ENCODE assay signal across 3 cellular contexts in the genomic region with DNA sequence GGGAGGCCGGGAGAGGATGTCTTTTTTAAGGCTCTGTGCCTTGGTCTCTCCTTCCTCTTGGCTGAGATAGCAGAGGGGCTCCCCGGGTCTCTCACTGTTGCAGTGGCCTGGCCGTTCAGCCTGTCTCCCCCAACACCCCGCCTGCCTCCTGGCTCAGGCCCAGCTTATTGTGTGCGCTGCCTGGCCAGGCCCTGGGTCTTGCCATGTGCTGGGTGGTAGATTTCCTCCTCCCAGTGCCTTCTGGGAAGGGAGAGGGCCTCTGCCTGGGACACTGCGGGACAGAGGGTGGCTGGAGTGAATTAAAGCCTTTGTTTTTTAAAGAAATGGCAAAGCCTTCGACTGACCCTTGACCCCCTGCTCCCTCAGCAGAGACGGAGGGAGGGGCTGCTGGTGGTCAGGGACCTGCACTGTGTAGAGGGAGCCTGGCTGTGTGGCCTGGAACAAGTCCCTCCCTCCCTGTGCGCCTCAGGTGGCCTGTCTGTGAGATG.
TF ChIP-seq lines count a peak whose summit lies in the region.

No MANE protein-coding gene starts in this region.

TF ChIP-seq in SK-N-SH, 30 proteins besides CTCF, POLR2A, EP300 and RAD21:
- TF ChIP-seq, protein P1, sequence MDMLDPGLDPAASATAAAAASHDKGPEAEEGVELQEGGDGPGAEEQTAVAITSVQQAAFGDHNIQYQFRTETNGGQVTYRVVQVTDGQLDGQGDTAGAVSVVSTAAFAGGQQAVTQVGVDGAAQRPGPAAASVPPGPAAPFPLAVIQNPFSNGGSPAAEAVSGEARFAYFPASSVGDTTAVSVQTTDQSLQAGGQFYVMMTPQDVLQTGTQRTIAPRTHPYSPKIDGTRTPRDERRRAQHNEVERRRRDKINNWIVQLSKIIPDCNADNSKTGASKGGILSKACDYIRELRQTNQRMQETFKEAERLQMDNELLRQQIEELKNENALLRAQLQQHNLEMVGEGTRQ (IDR thresholded peaks at IDR 0.05; ENCODE audit: borderline replicate concordance, low read depth, low read length), result no peak
- TF ChIP-seq EZH2phosphoT487 (IDR thresholded peaks at IDR 0.05; ENCODE audit: borderline replicate concordance, low read depth) (no peak), FOXJ3 (CRISPR knock-in tag; IDR thresholded peaks at IDR 0.05) (no peak), MXI1 (IDR thresholded peaks at IDR 0.05; ENCODE audit: low read depth, low read length) (no peak), NRF1 (IDR thresholded peaks at IDR 0.05; ENCODE audit: low read depth, low read length) (no peak), SIN3A (IDR thresholded peaks at IDR 0.05; ENCODE audit: borderline replicate concordance, low read depth, low read length) (no peak), REST (IDR thresholded peaks at IDR 0.05; ENCODE audit: low read depth, low read length) (no peak), TAF1 (IDR thresholded peaks at IDR 0.05; ENCODE audit: borderline replicate concordance, low read depth, low read length) (no peak), FOXM1 (IDR thresholded peaks at IDR 0.05; ENCODE audit: low read depth) (no peak), ZBTB33 (IDR thresholded peaks at IDR 0.05; ENCODE audit: borderline replicate concordance, low read depth) (no peak), TCF12 (IDR thresholded peaks at IDR 0.05) (no peak), TEAD4 (IDR thresholded peaks at IDR 0.05; ENCODE audit: borderline replicate concordance, insufficient read depth) (no peak), ELF1 (IDR thresholded peaks at IDR 0.05) (no peak), RXRA (IDR thresholded peaks at IDR 0.05; ENCODE audit: borderline replicate concordance, low read depth) (no peak)

TF ChIP-seq in SK-N-SH treated with all-trans-retinoic acid at 6 μM for 48 hours, 23 proteins besides CTCF, POLR2A, EP300 and RAD21:
- TF ChIP-seq, protein P2, sequence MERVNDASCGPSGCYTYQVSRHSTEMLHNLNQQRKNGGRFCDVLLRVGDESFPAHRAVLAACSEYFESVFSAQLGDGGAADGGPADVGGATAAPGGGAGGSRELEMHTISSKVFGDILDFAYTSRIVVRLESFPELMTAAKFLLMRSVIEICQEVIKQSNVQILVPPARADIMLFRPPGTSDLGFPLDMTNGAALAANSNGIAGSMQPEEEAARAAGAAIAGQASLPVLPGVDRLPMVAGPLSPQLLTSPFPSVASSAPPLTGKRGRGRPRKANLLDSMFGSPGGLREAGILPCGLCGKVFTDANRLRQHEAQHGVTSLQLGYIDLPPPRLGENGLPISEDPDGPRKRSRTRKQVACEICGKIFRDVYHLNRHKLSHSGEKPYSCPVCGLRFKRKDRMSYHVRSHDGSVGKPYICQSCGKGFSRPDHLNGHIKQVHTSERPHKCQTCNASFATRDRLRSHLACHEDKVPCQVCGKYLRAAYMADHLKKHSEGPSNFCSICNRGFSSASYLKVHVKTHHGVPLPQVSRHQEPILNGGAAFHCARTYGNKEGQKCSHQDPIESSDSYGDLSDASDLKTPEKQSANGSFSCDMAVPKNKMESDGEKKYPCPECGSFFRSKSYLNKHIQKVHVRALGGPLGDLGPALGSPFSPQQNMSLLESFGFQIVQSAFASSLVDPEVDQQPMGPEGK (CRISPR knock-in tag; IDR thresholded peaks at IDR 0.05; ENCODE audit: borderline replicate concordance), result no peak
- no peak for TF ChIP-seq ZC3H10 (CRISPR knock-in tag; IDR thresholded peaks at IDR 0.05)
- no peak for TF ChIP-seq ESRRG (CRISPR knock-in tag; IDR thresholded peaks at IDR 0.05)

TF ChIP-seq in HepG2, 621 proteins besides CTCF, POLR2A, EP300 and RAD21:
- no peak for TF ChIP-seq SOX13 (IDR thresholded peaks at IDR 0.05)
- TF ChIP-seq SOX13 (CRISPR knock-in tag; conservative IDR thresholded peaks at IDR 0.05 in 1 of 2, IDR thresholded peaks at IDR 0.05 in 1 of 2), result peak in 1 of 2 experiments; percentile 48; a peak in 2 of 4 replicates
- TF ChIP-seq PHF21A (CRISPR knock-in tag; IDR thresholded peaks at IDR 0.05), result peak; percentile 71
- TF ChIP-seq, protein P3, sequence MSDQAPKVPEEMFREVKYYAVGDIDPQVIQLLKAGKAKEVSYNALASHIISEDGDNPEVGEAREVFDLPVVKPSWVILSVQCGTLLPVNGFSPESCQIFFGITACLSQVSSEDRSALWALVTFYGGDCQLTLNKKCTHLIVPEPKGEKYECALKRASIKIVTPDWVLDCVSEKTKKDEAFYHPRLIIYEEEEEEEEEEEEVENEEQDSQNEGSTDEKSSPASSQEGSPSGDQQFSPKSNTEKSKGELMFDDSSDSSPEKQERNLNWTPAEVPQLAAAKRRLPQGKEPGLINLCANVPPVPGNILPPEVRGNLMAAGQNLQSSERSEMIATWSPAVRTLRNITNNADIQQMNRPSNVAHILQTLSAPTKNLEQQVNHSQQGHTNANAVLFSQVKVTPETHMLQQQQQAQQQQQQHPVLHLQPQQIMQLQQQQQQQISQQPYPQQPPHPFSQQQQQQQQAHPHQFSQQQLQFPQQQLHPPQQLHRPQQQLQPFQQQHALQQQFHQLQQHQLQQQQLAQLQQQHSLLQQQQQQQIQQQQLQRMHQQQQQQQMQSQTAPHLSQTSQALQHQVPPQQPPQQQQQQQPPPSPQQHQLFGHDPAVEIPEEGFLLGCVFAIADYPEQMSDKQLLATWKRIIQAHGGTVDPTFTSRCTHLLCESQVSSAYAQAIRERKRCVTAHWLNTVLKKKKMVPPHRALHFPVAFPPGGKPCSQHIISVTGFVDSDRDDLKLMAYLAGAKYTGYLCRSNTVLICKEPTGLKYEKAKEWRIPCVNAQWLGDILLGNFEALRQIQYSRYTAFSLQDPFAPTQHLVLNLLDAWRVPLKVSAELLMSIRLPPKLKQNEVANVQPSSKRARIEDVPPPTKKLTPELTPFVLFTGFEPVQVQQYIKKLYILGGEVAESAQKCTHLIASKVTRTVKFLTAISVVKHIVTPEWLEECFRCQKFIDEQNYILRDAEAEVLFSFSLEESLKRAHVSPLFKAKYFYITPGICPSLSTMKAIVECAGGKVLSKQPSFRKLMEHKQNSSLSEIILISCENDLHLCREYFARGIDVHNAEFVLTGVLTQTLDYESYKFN (CRISPR knock-in tag; conservative IDR thresholded peaks at IDR 0.05), result 0 out of 2 replicates have a peak, but pooled peaks have one; percentile 19
- peak; percentile 71 for TF ChIP-seq NR2C2 (CRISPR knock-in tag; IDR thresholded peaks at IDR 0.05; ENCODE audit: borderline replicate concordance)
- no peak for TF ChIP-seq MED13 (CRISPR knock-in tag; IDR thresholded peaks at IDR 0.05)
- no peak for TF ChIP-seq ZNF451 (CRISPR knock-in tag; IDR thresholded peaks at IDR 0.05)
- TF ChIP-seq ISX (CRISPR knock-in tag; conservative IDR thresholded peaks at IDR 0.05), result no peak
- TF ChIP-seq MYC (CRISPR knock-in tag; IDR thresholded peaks at IDR 0.05; ENCODE audit: borderline replicate concordance), result peak; percentile 42; the same call in 1 of the 2 replicates
- peak; percentile 50; the same call in 1 of the 2 replicates for TF ChIP-seq ZFX (CRISPR knock-in tag; IDR thresholded peaks at IDR 0.05; ENCODE audit: low read depth)
- TF ChIP-seq, protein P4, sequence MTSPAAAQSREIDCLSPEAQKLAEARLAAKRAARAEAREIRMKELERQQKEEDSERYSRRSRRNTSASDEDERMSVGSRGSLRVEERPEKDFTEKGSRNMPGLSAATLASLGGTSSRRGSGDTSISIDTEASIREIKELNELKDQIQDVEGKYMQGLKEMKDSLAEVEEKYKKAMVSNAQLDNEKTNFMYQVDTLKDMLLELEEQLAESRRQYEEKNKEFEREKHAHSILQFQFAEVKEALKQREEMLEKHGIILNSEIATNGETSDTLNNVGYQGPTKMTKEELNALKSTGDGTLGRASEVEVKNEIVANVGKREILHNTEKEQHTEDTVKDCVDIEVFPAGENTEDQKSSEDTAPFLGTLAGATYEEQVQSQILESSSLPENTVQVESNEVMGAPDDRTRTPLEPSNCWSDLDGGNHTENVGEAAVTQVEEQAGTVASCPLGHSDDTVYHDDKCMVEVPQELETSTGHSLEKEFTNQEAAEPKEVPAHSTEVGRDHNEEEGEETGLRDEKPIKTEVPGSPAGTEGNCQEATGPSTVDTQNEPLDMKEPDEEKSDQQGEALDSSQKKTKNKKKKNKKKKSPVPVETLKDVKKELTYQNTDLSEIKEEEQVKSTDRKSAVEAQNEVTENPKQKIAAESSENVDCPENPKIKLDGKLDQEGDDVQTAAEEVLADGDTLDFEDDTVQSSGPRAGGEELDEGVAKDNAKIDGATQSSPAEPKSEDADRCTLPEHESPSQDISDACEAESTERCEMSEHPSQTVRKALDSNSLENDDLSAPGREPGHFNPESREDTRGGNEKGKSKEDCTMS (CRISPR knock-in tag; conservative IDR thresholded peaks at IDR 0.05), result no peak
- TF ChIP-seq HNF4A (CRISPR knock-in tag; IDR thresholded peaks at IDR 0.05), result no peak
- TF ChIP-seq, protein P5, sequence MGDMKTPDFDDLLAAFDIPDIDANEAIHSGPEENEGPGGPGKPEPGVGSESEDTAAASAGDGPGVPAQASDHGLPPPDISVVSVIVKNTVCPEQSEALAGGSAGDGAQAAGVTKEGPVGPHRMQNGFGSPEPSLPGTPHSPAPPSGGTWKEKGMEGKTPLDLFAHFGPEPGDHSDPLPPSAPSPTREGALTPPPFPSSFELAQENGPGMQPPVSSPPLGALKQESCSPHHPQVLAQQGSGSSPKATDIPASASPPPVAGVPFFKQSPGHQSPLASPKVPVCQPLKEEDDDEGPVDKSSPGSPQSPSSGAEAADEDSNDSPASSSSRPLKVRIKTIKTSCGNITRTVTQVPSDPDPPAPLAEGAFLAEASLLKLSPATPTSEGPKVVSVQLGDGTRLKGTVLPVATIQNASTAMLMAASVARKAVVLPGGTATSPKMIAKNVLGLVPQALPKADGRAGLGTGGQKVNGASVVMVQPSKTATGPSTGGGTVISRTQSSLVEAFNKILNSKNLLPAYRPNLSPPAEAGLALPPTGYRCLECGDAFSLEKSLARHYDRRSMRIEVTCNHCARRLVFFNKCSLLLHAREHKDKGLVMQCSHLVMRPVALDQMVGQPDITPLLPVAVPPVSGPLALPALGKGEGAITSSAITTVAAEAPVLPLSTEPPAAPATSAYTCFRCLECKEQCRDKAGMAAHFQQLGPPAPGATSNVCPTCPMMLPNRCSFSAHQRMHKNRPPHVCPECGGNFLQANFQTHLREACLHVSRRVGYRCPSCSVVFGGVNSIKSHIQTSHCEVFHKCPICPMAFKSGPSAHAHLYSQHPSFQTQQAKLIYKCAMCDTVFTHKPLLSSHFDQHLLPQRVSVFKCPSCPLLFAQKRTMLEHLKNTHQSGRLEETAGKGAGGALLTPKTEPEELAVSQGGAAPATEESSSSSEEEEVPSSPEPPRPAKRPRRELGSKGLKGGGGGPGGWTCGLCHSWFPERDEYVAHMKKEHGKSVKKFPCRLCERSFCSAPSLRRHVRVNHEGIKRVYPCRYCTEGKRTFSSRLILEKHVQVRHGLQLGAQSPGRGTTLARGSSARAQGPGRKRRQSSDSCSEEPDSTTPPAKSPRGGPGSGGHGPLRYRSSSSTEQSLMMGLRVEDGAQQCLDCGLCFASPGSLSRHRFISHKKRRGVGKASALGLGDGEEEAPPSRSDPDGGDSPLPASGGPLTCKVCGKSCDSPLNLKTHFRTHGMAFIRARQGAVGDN (CRISPR knock-in tag; IDR thresholded peaks at IDR 0.05), result peak; percentile 91
- TF ChIP-seq ZNF850 (CRISPR knock-in tag; conservative IDR thresholded peaks at IDR 0.05), result no peak
- peak; percentile 18 for TF ChIP-seq RBM22 (optimal IDR thresholded peaks at IDR 0.05; ENCODE audit: low read length)
- peak; percentile 70 for TF ChIP-seq ZNF143 (CRISPR knock-in tag; IDR thresholded peaks at IDR 0.05)
- peak; percentile 59; the same call in 1 of the 2 replicates for TF ChIP-seq ZFY (CRISPR knock-in tag; IDR thresholded peaks at IDR 0.05)
- peak; percentile 16 for TF ChIP-seq XRCC5 (optimal IDR thresholded peaks at IDR 0.05; ENCODE audit: low read length)
- TF ChIP-seq, protein P6, sequence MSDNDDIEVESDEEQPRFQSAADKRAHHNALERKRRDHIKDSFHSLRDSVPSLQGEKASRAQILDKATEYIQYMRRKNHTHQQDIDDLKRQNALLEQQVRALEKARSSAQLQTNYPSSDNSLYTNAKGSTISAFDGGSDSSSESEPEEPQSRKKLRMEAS (IDR thresholded peaks at IDR 0.05), result peak; percentile 85
- TF ChIP-seq ZNF780A (CRISPR knock-in tag; IDR thresholded peaks at IDR 0.05), result no peak
- TF ChIP-seq NR2F6 (IDR thresholded peaks at IDR 0.05), result 0 out of 2 replicates have a peak, but pooled peaks have one; percentile 33
- TF ChIP-seq NR2F6 (CRISPR knock-in tag; IDR thresholded peaks at IDR 0.05), result peak; percentile 17; the same call in 1 of the 2 replicates
- TF ChIP-seq AGO2 (optimal IDR thresholded peaks at IDR 0.05; ENCODE audit: low read depth, low read length), result peak; percentile 22
- peak; percentile 39; the same call in 1 of the 2 replicates for TF ChIP-seq POLR2G (IDR thresholded peaks at IDR 0.05; ENCODE audit: low read depth, low read length)
- TF ChIP-seq ZBTB38 (CRISPR knock-in tag; IDR thresholded peaks at IDR 0.05), result peak; percentile 51; the same call in 1 of the 2 replicates
